1 cellular context compared by ENCODE assay signal in genomic region chr1:19882111-19883071, GRCh38.
TF ChIP-seq lines count a peak whose summit lies in the region.

A gene with protein sequence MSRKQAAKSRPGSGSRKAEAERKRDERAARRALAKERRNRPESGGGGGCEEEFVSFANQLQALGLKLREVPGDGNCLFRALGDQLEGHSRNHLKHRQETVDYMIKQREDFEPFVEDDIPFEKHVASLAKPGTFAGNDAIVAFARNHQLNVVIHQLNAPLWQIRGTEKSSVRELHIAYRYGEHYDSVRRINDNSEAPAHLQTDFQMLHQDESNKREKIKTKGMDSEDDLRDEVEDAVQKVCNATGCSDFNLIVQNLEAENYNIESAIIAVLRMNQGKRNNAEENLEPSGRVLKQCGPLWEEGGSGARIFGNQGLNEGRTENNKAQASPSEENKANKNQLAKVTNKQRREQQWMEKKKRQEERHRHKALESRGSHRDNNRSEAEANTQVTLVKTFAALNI (plus strand): TSS chr1:19882395. CDS start chr1:19882514, 119 bp downstream.

TF ChIP-seq in K562, 482 proteins besides CTCF, POLR2A, EP300 and RAD21 (continued from another document):
- TF ChIP-seq, protein P1, sequence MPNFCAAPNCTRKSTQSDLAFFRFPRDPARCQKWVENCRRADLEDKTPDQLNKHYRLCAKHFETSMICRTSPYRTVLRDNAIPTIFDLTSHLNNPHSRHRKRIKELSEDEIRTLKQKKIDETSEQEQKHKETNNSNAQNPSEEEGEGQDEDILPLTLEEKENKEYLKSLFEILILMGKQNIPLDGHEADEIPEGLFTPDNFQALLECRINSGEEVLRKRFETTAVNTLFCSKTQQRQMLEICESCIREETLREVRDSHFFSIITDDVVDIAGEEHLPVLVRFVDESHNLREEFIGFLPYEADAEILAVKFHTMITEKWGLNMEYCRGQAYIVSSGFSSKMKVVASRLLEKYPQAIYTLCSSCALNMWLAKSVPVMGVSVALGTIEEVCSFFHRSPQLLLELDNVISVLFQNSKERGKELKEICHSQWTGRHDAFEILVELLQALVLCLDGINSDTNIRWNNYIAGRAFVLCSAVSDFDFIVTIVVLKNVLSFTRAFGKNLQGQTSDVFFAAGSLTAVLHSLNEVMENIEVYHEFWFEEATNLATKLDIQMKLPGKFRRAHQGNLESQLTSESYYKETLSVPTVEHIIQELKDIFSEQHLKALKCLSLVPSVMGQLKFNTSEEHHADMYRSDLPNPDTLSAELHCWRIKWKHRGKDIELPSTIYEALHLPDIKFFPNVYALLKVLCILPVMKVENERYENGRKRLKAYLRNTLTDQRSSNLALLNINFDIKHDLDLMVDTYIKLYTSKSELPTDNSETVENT (CRISPR knock-in tag; IDR thresholded peaks at IDR 0.05) = peak; percentile 85; the same call in 1 of the 2 replicates
- TF ChIP-seq TCF7L2 (IDR thresholded peaks at IDR 0.05; ENCODE audit: low read depth, low read length) (no peak), MTA3 (IDR thresholded peaks at IDR 0.05; ENCODE audit: borderline replicate concordance) (peak; percentile 85; the same call in 1 of the 2 replicates), USF1 (CRISPR knock-in tag; IDR thresholded peaks at IDR 0.05) (peak; percentile 99), PURB (CRISPR knock-in tag; IDR thresholded peaks at IDR 0.05; ENCODE audit: low read depth) (no peak), RBM17 (IDR thresholded peaks at IDR 0.05; ENCODE audit: borderline replicate concordance, low read depth, low read length) (no peak), JUND (IDR thresholded peaks at IDR 0.05; ENCODE audit: borderline replicate concordance, low read depth, low read length) (peak; percentile 66; the same call in 1 of the 2 replicates), JUND (tag; IDR thresholded peaks at IDR 0.05; ENCODE audit: borderline replicate concordance, low read depth, low read length) (no peak; the same call in 2 of the 3 replicates), ZNF239 (CRISPR knock-in tag; IDR thresholded peaks at IDR 0.05) (no peak)
- TF ChIP-seq, protein P2, sequence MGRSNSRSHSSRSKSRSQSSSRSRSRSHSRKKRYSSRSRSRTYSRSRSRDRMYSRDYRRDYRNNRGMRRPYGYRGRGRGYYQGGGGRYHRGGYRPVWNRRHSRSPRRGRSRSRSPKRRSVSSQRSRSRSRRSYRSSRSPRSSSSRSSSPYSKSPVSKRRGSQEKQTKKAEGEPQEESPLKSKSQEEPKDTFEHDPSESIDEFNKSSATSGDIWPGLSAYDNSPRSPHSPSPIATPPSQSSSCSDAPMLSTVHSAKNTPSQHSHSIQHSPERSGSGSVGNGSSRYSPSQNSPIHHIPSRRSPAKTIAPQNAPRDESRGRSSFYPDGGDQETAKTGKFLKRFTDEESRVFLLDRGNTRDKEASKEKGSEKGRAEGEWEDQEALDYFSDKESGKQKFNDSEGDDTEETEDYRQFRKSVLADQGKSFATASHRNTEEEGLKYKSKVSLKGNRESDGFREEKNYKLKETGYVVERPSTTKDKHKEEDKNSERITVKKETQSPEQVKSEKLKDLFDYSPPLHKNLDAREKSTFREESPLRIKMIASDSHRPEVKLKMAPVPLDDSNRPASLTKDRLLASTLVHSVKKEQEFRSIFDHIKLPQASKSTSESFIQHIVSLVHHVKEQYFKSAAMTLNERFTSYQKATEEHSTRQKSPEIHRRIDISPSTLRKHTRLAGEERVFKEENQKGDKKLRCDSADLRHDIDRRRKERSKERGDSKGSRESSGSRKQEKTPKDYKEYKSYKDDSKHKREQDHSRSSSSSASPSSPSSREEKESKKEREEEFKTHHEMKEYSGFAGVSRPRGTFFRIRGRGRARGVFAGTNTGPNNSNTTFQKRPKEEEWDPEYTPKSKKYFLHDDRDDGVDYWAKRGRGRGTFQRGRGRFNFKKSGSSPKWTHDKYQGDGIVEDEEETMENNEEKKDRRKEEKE (IDR thresholded peaks at IDR 0.05; ENCODE audit: borderline replicate concordance in 1 of 2, control insufficient read depth in 1 of 2, low read depth in 2 of 2, low read length in 1 of 2) = no peak
